ENCODE assay signal across 1 cellular context in the genomic region with DNA sequence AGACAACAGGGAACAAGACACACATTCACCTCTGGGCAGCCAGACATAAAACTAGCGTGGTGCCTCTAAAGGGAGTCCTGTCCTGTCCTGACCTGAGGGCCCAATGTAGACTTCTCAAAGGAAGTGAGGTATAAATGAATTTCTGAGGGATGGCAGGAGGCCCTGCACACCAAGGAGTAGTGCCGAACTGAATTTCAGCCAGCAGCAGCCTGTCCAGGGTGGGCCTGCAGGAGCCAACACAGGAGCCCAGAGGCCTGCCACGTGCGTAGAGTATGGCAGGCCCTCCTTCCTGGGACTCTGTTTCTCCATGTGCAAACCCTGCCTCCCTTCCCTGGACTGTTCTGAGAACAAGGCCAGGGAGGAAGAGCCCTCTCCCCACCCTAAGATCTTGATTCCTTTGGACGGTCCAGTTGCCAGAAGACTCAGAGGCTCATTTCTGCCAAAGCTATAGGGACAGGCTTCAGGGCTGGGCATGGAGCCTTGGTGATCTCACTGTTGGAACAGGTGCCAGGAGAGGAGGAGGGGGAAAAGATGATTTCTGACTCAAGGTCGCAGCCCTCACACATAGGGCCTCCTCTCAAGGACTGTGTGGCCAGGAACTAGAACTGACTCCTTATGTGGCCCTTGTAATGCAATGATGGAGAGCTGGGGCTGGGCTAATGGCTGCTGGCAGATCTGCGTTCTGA.
TF ChIP-seq lines count a peak whose summit lies in the region.

No MANE protein-coding gene starts in this region.

TF ChIP-seq in HEK293T, 16 proteins besides CTCF, POLR2A, EP300 and RAD21 (continued from another document):
- TF ChIP-seq HDGF (IDR thresholded peaks at IDR 0.05; ENCODE audit: borderline replicate concordance): no peak
- no peak for TF ChIP-seq FOXM1 (IDR thresholded peaks at IDR 0.05; ENCODE audit: borderline replicate concordance)
- TF ChIP-seq, protein P1, sequence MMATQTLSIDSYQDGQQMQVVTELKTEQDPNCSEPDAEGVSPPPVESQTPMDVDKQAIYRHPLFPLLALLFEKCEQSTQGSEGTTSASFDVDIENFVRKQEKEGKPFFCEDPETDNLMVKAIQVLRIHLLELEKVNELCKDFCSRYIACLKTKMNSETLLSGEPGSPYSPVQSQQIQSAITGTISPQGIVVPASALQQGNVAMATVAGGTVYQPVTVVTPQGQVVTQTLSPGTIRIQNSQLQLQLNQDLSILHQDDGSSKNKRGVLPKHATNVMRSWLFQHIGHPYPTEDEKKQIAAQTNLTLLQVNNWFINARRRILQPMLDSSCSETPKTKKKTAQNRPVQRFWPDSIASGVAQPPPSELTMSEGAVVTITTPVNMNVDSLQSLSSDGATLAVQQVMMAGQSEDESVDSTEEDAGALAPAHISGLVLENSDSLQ (IDR thresholded peaks at IDR 0.05): no peak
- no peak for TF ChIP-seq ELF4 (IDR thresholded peaks at IDR 0.05)
- no peak for TF ChIP-seq SP1 (IDR thresholded peaks at IDR 0.05)
- TF ChIP-seq BHLHE40 (IDR thresholded peaks at IDR 0.05; ENCODE audit: borderline replicate concordance): no peak
